8 cellular contexts compared by ENCODE assay signal in genomic region chr1:173714759-173715537, GRCh38. TPM values are rescaled to one million over a fixed set of nuclear protein-coding genes. Genes with fewer than 3 reads are reported as not detected.
DNase-seq lines count a peak whose midpoint lies in the region; TF ChIP-seq lines count a peak whose summit lies in the region.

Gene KLHL20, plus strand, starts transcription at chr1:173714981. Its CDS starts 1,063 bp downstream, at chr1:173716044.

- no peak within 1 kb of the TSS for H2BK12ac ChIP-seq in H9 (ENCODE audit: insufficient read length, low read depth, low read length)

- H3K36me3 ChIP-seq in MG63 = peaks cover 4% of the 10 kb centered on the region
- no peaks in the 10 kb centered on the region for H3K36me3 ChIP-seq in neural cell (ENCODE audit: insufficient read depth, low read length)
- peaks cover 0 to 10% (median 2%) of the 10 kb centered on the region in 4 donors for H3K36me3 ChIP-seq in stomach

- H4K20me1 ChIP-seq in H9 (ENCODE audit: control insufficient read depth, insufficient read depth, insufficient read length) (no peaks in the 10 kb centered on the region), neural cell (ENCODE audit: insufficient read depth) (no peaks in the 10 kb centered on the region)

- H3K9me3 ChIP-seq in H9 (ENCODE audit: control insufficient read depth, low read depth, low read length) (no peaks in the 10 kb centered on the region), MG63 (no peaks in the 10 kb centered on the region), neural cell (ENCODE audit: low read length) (no peaks in the 10 kb centered on the region), stomach (no peaks in the 10 kb centered on the region)

- no peak within 1 kb of the TSS for H3T11ph ChIP-seq in H9 (ENCODE audit: low read length)

- no peak within 1 kb of the TSS for H2BK15ac ChIP-seq in H9 (ENCODE audit: low read depth, low read length)

- H3K4me2 ChIP-seq in H9 (ENCODE audit: insufficient read depth, insufficient read length, low read length) = peak within 1 kb of the TSS; percentile 98
- H3K4me2 ChIP-seq in neural cell (ENCODE audit: low read length) = peak within 1 kb of the TSS; percentile 96

- H3K4me3 Mint-ChIP-seq in H9 = peak within 1 kb of the TSS; percentile 96 to 99

- H2BK120ac ChIP-seq in H9 (ENCODE audit: low read depth, low read length, poor library complexity, severe bottlenecking) = no peak within 1 kb of the TSS

- H4K91ac ChIP-seq in H9 (ENCODE audit: insufficient read length, low read depth, low read length) = no peak within 1 kb of the TSS

- no peak within 1 kb of the TSS for H3K18ac ChIP-seq in H9 (ENCODE audit: insufficient read length, low read depth, low read length)

- no CpG with 5 or more reads among the region's 43 CpGs for WGBS in H9 (ENCODE audit: extremely low coverage, insufficient read length, low lambda C conversion rate)
- WGBS in stomach, 5 donors = 0 to 1% (median 0%) methylated on average over 29 to 43 of the region's 43 CpGs

- H3K79me1 ChIP-seq in H9 (ENCODE audit: insufficient read depth, low read depth, low read length, poor library complexity, severe bottlenecking) = no peaks in the 10 kb centered on the region

- H3K4me1 Mint-ChIP-seq in H9 = peaks cover 3 to 9% of the 10 kb centered on the region in 2 experiments

- TF ChIP-seq CTCF in H9 (conservative IDR thresholded peaks at IDR 0.05) (no peak), fibroblast of villous mesenchyme (IDR thresholded peaks at IDR 0.05; ENCODE audit: insufficient read depth, low read depth, low read length) (no peak), neural cell (IDR thresholded peaks at IDR 0.05; ENCODE audit: poor library complexity, severe bottlenecking) (peak; percentile 39), stomach (IDR thresholded peaks at IDR 0.05) (no peak)

- DNase-seq in G401 (ENCODE audit: low spot score) (peak; percentile 90), H9 (peak; percentile 89), MG63 (peak; percentile 86), SHP77 treated with DMSO at 0.1 percent for 48 hours (lab: John Stamatoyannopoulos, UW) (peak; percentile 78), fibroblast of villous mesenchyme (ENCODE audit: low read depth) (peak; percentile 92), stomach (peak; percentile 85)
- peak; percentile 93 for DNase-seq in activated effector memory CD4-positive, alpha-beta T cell treated with anti-CD3 and anti-CD28 coated beads, Interleukin-2, amount 50 U/mL, for 16 hours

- peak; percentile 71 for TF ChIP-seq EP300 in neural cell (conservative IDR thresholded peaks at IDR 0.05; ENCODE audit: poor library complexity, severe bottlenecking)
- no peak for TF ChIP-seq EP300 in stomach (IDR thresholded peaks at IDR 0.05)

- H3K36me3 Mint-ChIP-seq in H9 (ENCODE audit: insufficient read depth in 1 of 3, low read depth in 3 of 3) = peaks cover 0 to 2% (median 0%) of the 10 kb centered on the region in 3 experiments; a peak in 2 of 7 replicates

- H3K4ac ChIP-seq in H9 (ENCODE audit: low read depth, low read length) = no peak within 1 kb of the TSS

- no peaks in the 10 kb centered on the region for H3K23me2 ChIP-seq in H9 (ENCODE audit: insufficient read length, low read depth, low read length, poor library complexity, severe bottlenecking)

- no peak within 1 kb of the TSS for H2BK5ac ChIP-seq in H9 (ENCODE audit: insufficient read length, low read length)

- intact Hi-C loops in stomach (cut with DNase I; ENCODE audit: low total_unique reads) = loop anchor here (10.0 kb wide), 1 partner anchor 280 kb away; no protein-coding TSS in a partner anchor

- H3K4me3 ChIP-seq in MG63 = peak within 1 kb of the TSS; percentile 88
- H3K4me3 ChIP-seq in fibroblast of villous mesenchyme (ENCODE audit: low read depth, low read length) = peak within 1 kb of the TSS; percentile 90
- H3K4me3 ChIP-seq in neural cell (ENCODE audit: low read length) = peak within 1 kb of the TSS; percentile 74
- peak within 1 kb of the TSS; percentile 63 to 84 (median 74) for H3K4me3 ChIP-seq in stomach

- peaks cover 6% of the 10 kb centered on the region for H3F3A ChIP-seq in neural cell (ENCODE audit: insufficient read depth, low read length, poor library complexity, severe bottlenecking)

- no peak within 1 kb of the TSS for H3K56ac ChIP-seq in H9 (ENCODE audit: insufficient read length, low read depth, low read length)

- TF ChIP-seq POLR2A in stomach (IDR thresholded peaks at IDR 0.05) = peak in 1 of 4 donors; percentile 53

- in situ Hi-C loops in G401 (cut with HindIII; ENCODE audit: low sequenced_read_pairs) = no loop called here

- peaks cover 41% of the 10 kb centered on the region for H3K27me3 Mint-ChIP-seq in H9 (ENCODE audit: low read depth)

- no peak within 1 kb of the TSS for H3K14ac ChIP-seq in H9 (ENCODE audit: insufficient read depth, low read length)

- no peak within 1 kb of the TSS for H4K8ac ChIP-seq in H9 (replicated peaks; ENCODE audit: insufficient read length, low read depth, low read length)

- H2BK20ac ChIP-seq in H9 (ENCODE audit: low read depth, low read length, poor library complexity, severe bottlenecking) = no peak within 1 kb of the TSS

- H4K5ac ChIP-seq in H9 (ENCODE audit: insufficient read length, low read depth, low read length) = no peak within 1 kb of the TSS

- H3K9ac ChIP-seq in H9 (ENCODE audit: extremely low read depth, insufficient read length, low read length) (peak within 1 kb of the TSS; percentile 72), neural cell (ENCODE audit: low read length) (peak within 1 kb of the TSS; percentile 76)

- H3K4me1 ChIP-seq in H9 (ENCODE audit: insufficient read depth, low read length) (no peaks in the 10 kb centered on the region), stomach (peaks cover 4 to 33% (median 23%) of the 10 kb centered on the region in 4 donors)

- H3K9me2 ChIP-seq in neural cell (ENCODE audit: insufficient read depth, low read length) = no peaks in the 10 kb centered on the region

- H3K27ac ChIP-seq in H9 (ENCODE audit: insufficient read length, low read depth, low read length) (no peak within 1 kb of the TSS), neural cell (ENCODE audit: low read length) (peak within 1 kb of the TSS; percentile 87), stomach (peak within 1 kb of the TSS; percentile 83 to 94 (median 94))

- peak within 1 kb of the TSS; percentile 90 to 92 (median 91); a peak in 6 of 7 replicates for H3K27ac Mint-ChIP-seq in H9

- H3K79me2 ChIP-seq in H9 (ENCODE audit: insufficient read depth, low read length) (peaks cover 2% of the 10 kb centered on the region; the same call in 1 of the 2 replicates), neural cell (replicated peaks; ENCODE audit: insufficient read depth, low read length) (peaks cover 27% of the 10 kb centered on the region)

- H2AFZ ChIP-seq in H9 (ENCODE audit: low read length) = peak within 1 kb of the TSS; percentile 98
- peak within 1 kb of the TSS; percentile 98 for H2AFZ ChIP-seq in neural cell (ENCODE audit: low read depth, low read length)

- no peak within 1 kb of the TSS for H2AK5ac ChIP-seq in H9 (ENCODE audit: insufficient read length, low read length)

- peak; percentile 52 for TF ChIP-seq RAD21 in neural cell (conservative IDR thresholded peaks at IDR 0.05)

- H3K27me3 ChIP-seq in H9 (ENCODE audit: insufficient read depth, low read length) (no peaks in the 10 kb centered on the region; the same call in 1 of the 2 replicates), MG63 (no peaks in the 10 kb centered on the region), neural cell (ENCODE audit: insufficient read depth, low read depth, low read length) (no peaks in the 10 kb centered on the region), stomach (peaks cover 0 to 27% (median 10%) of the 10 kb centered on the region in 3 donors)

- H3K23ac ChIP-seq in H9 (ENCODE audit: insufficient read length, low read depth, low read length) = no peak within 1 kb of the TSS

- no peaks in the 10 kb centered on the region for H3K9me3 Mint-ChIP-seq in H9

TF ChIP-seq in neural cell, 6 proteins besides CTCF, POLR2A, EP300 and RAD21:
- TF ChIP-seq REST (IDR thresholded peaks at IDR 0.05; ENCODE audit: borderline replicate concordance) (peak; percentile 72), POLR2AphosphoS5 (IDR thresholded peaks at IDR 0.05) (peak; percentile 90), EZH2 (IDR thresholded peaks at IDR 0.05; ENCODE audit: borderline replicate concordance, insufficient read depth, low read length, poor library complexity, severe bottlenecking) (no peak), MXI1 (conservative IDR thresholded peaks at IDR 0.05; ENCODE audit: poor library complexity, severe bottlenecking) (peak; percentile 80), TAF1 (IDR thresholded peaks at IDR 0.05; ENCODE audit: low read depth) (peak; percentile 88), SMC3 (conservative IDR thresholded peaks at IDR 0.05; ENCODE audit: poor library complexity) (peak; percentile 64)

RNA-seq across cellular contexts. Expression of gene KLHL20, which starts in this region (rescaled TPM):
- 7.1 and 7.7 TPM in 2 replicates for total RNA-seq in G401 (2014; rRNA removed; shearing (Covaris generic))
- total RNA-seq in H9 (2021) (12.2 and 13.4 TPM in 2 replicates), fibroblast of villous mesenchyme (20.9 and 33.2 TPM in 2 replicates), stomach (10 to 100 TPM in 3 of 5 donors, 1 to 10 TPM in 2; 2.6 to 30.7 (median 10.7) TPM)
- 5.0 and 43.7 TPM in 2 replicates for total RNA-seq in MG63 (2014; rRNA removed; shearing (Covaris generic); ENCODE audit: low replicate concordance)
- polyA plus RNA-seq in neural cell (33.2 and 41.8 TPM in 2 replicates), stomach (10 to 100 TPM in 1 of 3 donors, 1 to 10 TPM in 2; 4.6 to 11.0 (median 8.2) TPM)
- 47.0 and 54.5 TPM in 2 replicates for polyA minus RNA-seq in neural cell
